Comparison of ENCODE assay signal across 9 cellular contexts in genomic region chr9:87499455-87500015, GRCh38. TPM values are rescaled to one million over a fixed set of nuclear protein-coding genes. Genes with fewer than 3 reads are reported as not detected.
A peak's percentile ranks its signal among the peaks of the same experiment; 100 is the strongest.
DNase-seq lines count a peak whose midpoint lies in the region; ATAC-seq and TF ChIP-seq lines count a peak whose summit lies in the region.
"Had no signal": no experiment of that assay in that cellular context is flagged by ENCODE, and none has a peak within 500 bp of the region (broad histone marks: within the 10 kb centered on the region; RNA-seq: fewer than 3 reads in every experiment).

No MANE protein-coding gene starts in this region.

- no peaks in the 10 kb centered on the region for H3K4me1 Mint-ChIP-seq in HFFc6 (ENCODE audit: low read depth)

- H3K4me3 ChIP-seq in GM12875 (ENCODE audit: low read depth, low read length) (peak overlapping the region; percentile 96), adipocyte (ENCODE audit: low read length) (peak overlapping the region; percentile 85), muscle layer of colon (ENCODE audit: low read depth in 1 of 2, low read length in 2 of 2) (peak overlapping the region; percentile 76 to 92)

- no peak for TF ChIP-seq CTCF in GM12875 (IDR thresholded peaks at IDR 0.05; ENCODE audit: borderline replicate concordance, insufficient read depth, low read depth, low read length)
- TF ChIP-seq CTCF in HFFc6 (IDR thresholded peaks at IDR 0.05) = no peak

- H3K9ac ChIP-seq in adipocyte (ENCODE audit: low read length) (peak overlapping the region; percentile 85), muscle layer of colon (ENCODE audit: low read length) (peak overlapping the region; percentile 67)

- no peaks in the 10 kb centered on the region for H3K9me3 Mint-ChIP-seq in HFFc6
- H3K9me3 Mint-ChIP-seq: T-helper 1 cell treated with Interleukin-12 subunit alpha and Interleukin-12 subunit beta and Interleukin-4 antibody, amounts not matched to agents 30 μg/mL and 1 μg/mL, for 36 hours had no signal

- no peaks in the 10 kb centered on the region for H3K36me3 Mint-ChIP-seq in HFFc6 (ENCODE audit: low read depth)

- H3K9me3 ChIP-seq in adipocyte (ENCODE audit: control insufficient read depth, low read length) = no peaks in the 10 kb centered on the region
- no peaks in the 10 kb centered on the region for H3K9me3 ChIP-seq in muscle layer of colon (ENCODE audit: low read length)

- H3K4me1 ChIP-seq in adipocyte (ENCODE audit: control insufficient read depth, insufficient read depth, low read length) (peaks cover 30% of the 10 kb centered on the region), muscle layer of colon (ENCODE audit: insufficient read depth, low read length) (peaks cover 49% of the 10 kb centered on the region)

- H3K4me3 Mint-ChIP-seq in HFFc6 = no peak overlapping the region
- H3K4me3 Mint-ChIP-seq: T-helper 1 cell treated with Interleukin-12 subunit alpha and Interleukin-12 subunit beta and Interleukin-4 antibody, amounts not matched to agents 30 μg/mL and 1 μg/mL, for 36 hours had no signal

- no peak overlapping the region for H3K27ac Mint-ChIP-seq in HFFc6
- H3K27ac Mint-ChIP-seq: T-helper 1 cell treated with Interleukin-12 subunit alpha and Interleukin-12 subunit beta and Interleukin-4 antibody, amounts not matched to agents 30 μg/mL and 1 μg/mL, for 36 hours had no signal

- peaks cover 15% of the 10 kb centered on the region for H3K27me3 Mint-ChIP-seq in HFFc6 (ENCODE audit: insufficient read depth)

- H3K36me3 ChIP-seq in adipocyte (ENCODE audit: control insufficient read depth, insufficient read depth, low read length, severe bottlenecking) (no peaks in the 10 kb centered on the region), muscle layer of colon (ENCODE audit: insufficient read depth, low read length) (no peaks in the 10 kb centered on the region)

- DNase-seq in adipocyte (ENCODE audit: low read depth) (no peak), HFFc6 (no peak), germinal center (ENCODE audit: low spot score) (no peak), iPS-NIHi7 (ENCODE audit: extremely low spot score) (no peak)

- H3K27ac ChIP-seq in muscle layer of colon (ENCODE audit: low read depth, low read length) = peak overlapping the region; percentile 93

- no peaks in the 10 kb centered on the region for H3K27me3 ChIP-seq in adipocyte (replicated peaks; ENCODE audit: control insufficient read depth, insufficient read depth, low read length)
- no peaks in the 10 kb centered on the region for H3K27me3 ChIP-seq in muscle layer of colon (ENCODE audit: control insufficient read depth in 1 of 2, insufficient read depth in 2 of 2, low read length in 2 of 2)

- ATAC-seq in HG02571 (IDR thresholded peaks at IDR 0.05; ENCODE audit: unreplicated experiment) = peak; percentile 46
- no peak for ATAC-seq in HG02840 (IDR thresholded peaks at IDR 0.05; ENCODE audit: low FRiP score, unreplicated experiment)

RNA-seq across cellular contexts. Expression of gene DAPK1, which starts 1.9 kb away (rescaled TPM):
- under 1 TPM; 0.06 to 0.36 (median 0.18) TPM for total RNA-seq in HFFc6 (2021; fragmentation: NEBNext Ultra II Directional; extraction: Animal tissue kit (Norgen Biotek cat#: 25700))
